17 cellular contexts compared by ENCODE assay signal in genomic region chr1:155202731-155203515, GRCh38. TPM values are rescaled to one million over a fixed set of nuclear protein-coding genes. Genes with fewer than 3 reads are reported as not detected.
DNase-seq lines count a peak whose midpoint lies in the region; ATAC-seq, FAIRE-seq and TF ChIP-seq lines count a peak whose summit lies in the region.
"Had no signal": no experiment of that assay in that cellular context is flagged by ENCODE, and none has a peak within 500 bp of the region (broad histone marks: within the 10 kb centered on the region; RNA-seq: fewer than 3 reads in every experiment).

No MANE protein-coding gene starts in this region.

- H3K4me1 Mint-ChIP-seq in brain, result peaks cover 33% of the 10 kb centered on the region
- peaks cover 20% of the 10 kb centered on the region for H3K4me1 Mint-ChIP-seq in nephron progenitor cell

- ATAC-seq in GM18517 (IDR thresholded peaks at IDR 0.05; ENCODE audit: unreplicated experiment) (no peak), HG03039 (IDR thresholded peaks at IDR 0.05; ENCODE audit: unreplicated experiment) (no peak)

- H3K4me3 Mint-ChIP-seq in brain (peak overlapping the region in 2 of 5 experiments; percentile 15 to 27), nephron progenitor cell (no peak overlapping the region)
- H3K4me3 Mint-ChIP-seq: B cell; CD4-positive, alpha-beta T cell had no signal

- no peak overlapping the region for H3K4me3 ChIP-seq in A673 (ENCODE audit: low read depth, low read length, poor library complexity, severe bottlenecking)

- peak overlapping the region; percentile 29 to 98 (median 87) for H3K27ac Mint-ChIP-seq in brain
- H3K27ac Mint-ChIP-seq in nephron progenitor cell, result peak overlapping the region; percentile 79
- H3K27ac Mint-ChIP-seq: B cell; CD4-positive, alpha-beta T cell had no signal

- H3K27me3 Mint-ChIP-seq in brain (peaks cover 3% of the 10 kb centered on the region), nephron progenitor cell (ENCODE audit: low read depth, poor library complexity) (no peaks in the 10 kb centered on the region)
- H3K27me3 Mint-ChIP-seq: B cell; CD4-positive, alpha-beta T cell had no signal

- FAIRE-seq in D721Med (lab: Jason Lieb, UNC), result no peak

- H3K36me3 Mint-ChIP-seq in brain (peaks cover 36% of the 10 kb centered on the region), nephron progenitor cell (ENCODE audit: low read depth) (peaks cover 21% of the 10 kb centered on the region)

- DNase-seq in A673 (ENCODE audit: low spot score), result no peak
- peak; percentile 8 for DNase-seq in D721Med (ENCODE audit: insufficient read length, low spot score)
- no peak for DNase-seq in nephron progenitor cell
- DNase-seq in NCI-H1105 treated with DMSO at 0.1 percent for 48 hours (lab: John Stamatoyannopoulos, UW), result no peak
- DNase-seq: CD4-positive, alpha-beta T cell; DMS53; GOT3; KG1; NCI-H1436 treated with DMSO at 0.1 percent for 48 hours; NCI-H2029 treated with DMSO at 0.1 percent for 48 hours; NCI-H2171 treated with DMSO at 0.1 percent for 48 hours; NCI-H446 treated with DMSO at 0.1 percent for 48 hours; OCI-M1 had no signal

- CTCF ChIA-PET in A673 (lab: Charles Lee), result no interaction called here

- no peaks in the 10 kb centered on the region for H3K9me3 ChIP-seq in A673 (ENCODE audit: low read depth, low read length, poor library complexity, severe bottlenecking)

- POLR2A ChIA-PET in A673 (lab: Charles Lee; ENCODE audit: low non-redundant PET), result no interaction called here

- intact Hi-C loops in A673 (cut with micrococcal nuclease; ENCODE audit: unreplicated experiment), result loop anchor here (10.0 kb wide), 1 partner anchor 392 kb away; no protein-coding TSS in a partner anchor

- TF ChIP-seq CTCF in A673 (conservative IDR thresholded peaks at IDR 0.05; ENCODE audit: low read depth, low read length) (no peak), D721Med (IDR thresholded peaks at IDR 0.05; ENCODE audit: insufficient read depth, missing control alignments) (no peak), brain (conservative IDR thresholded peaks at IDR 0.05) (no peak), nephron progenitor cell (IDR thresholded peaks at IDR 0.05) (no peak)

- peaks cover 8% of the 10 kb centered on the region for H3K36me3 ChIP-seq in A673 (ENCODE audit: insufficient read depth, low read length, poor library complexity, severe bottlenecking)

- peak overlapping the region; percentile 30 for H3K27ac ChIP-seq in A673 (ENCODE audit: low read depth, low read length, poor library complexity, severe bottlenecking)

- H3K4me1 ChIP-seq in A673 (ENCODE audit: insufficient read depth, low read length, poor library complexity, severe bottlenecking), result peaks cover 10% of the 10 kb centered on the region

- BruUV-seq in A673 (replicated peaks; lab: Mats Ljungman, UMichigan), result no TSS peak

- H3K9me3 Mint-ChIP-seq in brain, result peaks cover 0 to 3% (median 0%) of the 10 kb centered on the region in 5 experiments
- no peaks in the 10 kb centered on the region for H3K9me3 Mint-ChIP-seq in nephron progenitor cell
- H3K9me3 Mint-ChIP-seq: CD4-positive, alpha-beta T cell had no signal

- no peaks in the 10 kb centered on the region for H3K27me3 ChIP-seq in A673 (replicated peaks; ENCODE audit: insufficient read depth, low read depth, low read length, poor library complexity)

RNA-seq across cellular contexts. Expression of gene THBS3, which starts 4.8 kb away (rescaled TPM):
- total RNA-seq in A673 (2021), result 23.2 and 29.7 TPM in 2 replicates
- polyA plus RNA-seq in brain (ENCODE audit: insufficient read depth, low read depth, low replicate concordance), result 26.7 TPM

RNA-seq across cellular contexts. Expression of gene MTX1, which starts 5.6 kb away (rescaled TPM):
- 65.2 and 75.9 TPM in 2 replicates for total RNA-seq in A673 (2021)
- 77.4 TPM for polyA plus RNA-seq in brain (ENCODE audit: insufficient read depth, low read depth, low replicate concordance)

RNA-seq across cellular contexts. Expression of gene TRIM46, which starts 29.3 kb away (rescaled TPM):
- total RNA-seq in A673 (2021), result 5.1 and 6.2 TPM in 2 replicates
- polyA plus RNA-seq in brain (ENCODE audit: insufficient read depth, low read depth, low replicate concordance), result 11.0 TPM

RNA-seq across cellular contexts. Expression of gene KRTCAP2, which starts 29.8 kb away (rescaled TPM):
- total RNA-seq in A673 (2021), result 162 and 179 TPM in 2 replicates
- polyA plus RNA-seq in brain (ENCODE audit: insufficient read depth, low read depth, low replicate concordance), result 390 TPM

RNA-seq across cellular contexts. Expression of gene ENTREP3, which starts 52.4 kb away (rescaled TPM):
- total RNA-seq in A673 (2021), result 72.5 and 75.5 TPM in 2 replicates
- 40.8 TPM for polyA plus RNA-seq in brain (ENCODE audit: insufficient read depth, low read depth, low replicate concordance)
